ENCODE assay signal across 30 cellular contexts in genomic region chr14:35305633-35306032, GRCh38.
"Had no signal": no experiment of that assay in that cellular context is flagged by ENCODE, and none has a peak within 500 bp of the region (broad histone marks: within the 10 kb centered on the region; RNA-seq: fewer than 3 reads in every experiment).

No MANE protein-coding gene starts in this region.

- H3K4me1 ChIP-seq: ascending aorta had no signal

- H3K27me3 Mint-ChIP-seq: activated CD4-positive, alpha-beta T cell treated with anti-CD3 and anti-CD28 coated beads, Interleukin-2, amount 10 ng/mL, durations not matched to agents 24 days and 14 days; activated CD8-positive, alpha-beta T cell treated with anti-CD3 and anti-CD28 coated beads for 36 hours had no signal

- DNase-seq: activated CD4-positive, alpha-beta T cell treated with anti-CD3 and anti-CD28 coated beads, Interleukin-2, amount 10 ng/mL, durations not matched to agents 24 days and 14 days; activated CD4-positive, alpha-beta T cell treated with anti-CD3 and anti-CD28 coated beads, Interleukin-2, amount 50 U/mL, for 4 hours; activated CD8-positive, alpha-beta T cell treated with anti-CD3 and anti-CD28 coated beads for 36 hours; activated gamma-delta T cell treated with Interleukin-2 at 50 U/mL for 16 hours; activated naive CD4-positive, alpha-beta T cell treated with anti-CD3 and anti-CD28 coated beads for 36 hours; activated T-cell treated with anti-CD3 and anti-CD28 coated beads, Interleukin-2, amount 50 U/mL, for 4 hours; amniotic stem cell; NCI-H1092 treated with DMSO at 0.1 percent for 48 hours; NCI-H1417; NCI-H146; NCI-H187; NCI-H2029 treated with DMSO at 0.1 percent for 48 hours; NCI-H2107; NCI-H2171; NCI-H510A; NCI-H526; NCI-H748 treated with DMSO at 0.1 percent for 48 hours; NK-92 treated with Interleukin-12 subunit alpha and Interleukin-12 subunit beta, amount 100 ng/mL, for 24 hours; PC-3; Right ventricle myocardium superior; SW 1271; T-helper 1 cell; T1000; WERI-Rb-1 had no signal

- H3K27me3 ChIP-seq: ascending aorta, cardiac muscle cell had no signal

- H3K27ac ChIP-seq: ascending aorta, cardiac muscle cell, WERI-Rb-1 had no signal

- H3K9me3 Mint-ChIP-seq: activated CD4-positive, alpha-beta T cell treated with anti-CD3 and anti-CD28 coated beads, Interleukin-2, amount 10 ng/mL, durations not matched to agents 24 days and 14 days; activated CD8-positive, alpha-beta T cell treated with anti-CD3 and anti-CD28 coated beads for 36 hours; activated naive CD4-positive, alpha-beta T cell treated with anti-CD3 and anti-CD28 coated beads for 36 hours; activated naive CD4-positive, alpha-beta T cell treated with anti-CD3 and anti-CD28 coated beads, Interleukin-2, amount 50 U/mL, for 72 hours; activated T-cell treated with anti-CD3 and anti-CD28 coated beads, Interleukin-2, amount 50 U/mL, for 4 hours had no signal

- H3K4me3 Mint-ChIP-seq: activated CD4-positive, alpha-beta T cell treated with anti-CD3 and anti-CD28 coated beads, Interleukin-2, amount 10 ng/mL, durations not matched to agents 24 days and 14 days; activated CD8-positive, alpha-beta T cell treated with anti-CD3 and anti-CD28 coated beads for 36 hours; activated naive CD4-positive, alpha-beta T cell treated with anti-CD3 and anti-CD28 coated beads for 36 hours; activated T-cell treated with anti-CD3 and anti-CD28 coated beads, Interleukin-2, amount 50 U/mL, for 4 hours; activated T-helper 1 cell treated with anti-CD3 and anti-CD28 coated beads, Interleukin-12 subunit alpha, Interleukin-12 subunit beta, Interleukin-2, Interleukin-4 antibody, amounts not matched to agents 30 ng/mL and 10 ng/mL and 1 ng/mL, durations not matched to agents 14 hours and 24 hours and 36 hours had no signal

- FAIRE-seq: K562, RCC 7860 had no signal

- ATAC-seq: activated CD8-positive, alpha-beta T cell treated with anti-CD3 and anti-CD28 coated beads for 36 hours; activated naive CD4-positive, alpha-beta T cell treated with anti-CD3 and anti-CD28 coated beads, Interleukin-2, amount 50 U/mL, for 72 hours; activated T-cell treated with anti-CD3 and anti-CD28 coated beads, Interleukin-2, amount 50 U/mL, for 4 hours; K562; PC-3 had no signal

- H3K9me3 ChIP-seq: ascending aorta had no signal

- H3K4me3 ChIP-seq: ascending aorta, cardiac muscle cell, K562 had no signal

- H3K27ac Mint-ChIP-seq: activated CD4-positive, alpha-beta T cell treated with anti-CD3 and anti-CD28 coated beads, Interleukin-2, amount 10 ng/mL, durations not matched to agents 24 days and 14 days; activated CD8-positive, alpha-beta T cell treated with anti-CD3 and anti-CD28 coated beads for 36 hours; activated naive CD4-positive, alpha-beta T cell treated with anti-CD3 and anti-CD28 coated beads for 36 hours; activated T-helper 1 cell treated with anti-CD3 and anti-CD28 coated beads, Interleukin-12 subunit alpha, Interleukin-12 subunit beta, Interleukin-2, Interleukin-4 antibody, amounts not matched to agents 30 ng/mL and 10 ng/mL and 1 ng/mL, durations not matched to agents 14 hours and 24 hours and 36 hours had no signal
